In the genomic region with DNA sequence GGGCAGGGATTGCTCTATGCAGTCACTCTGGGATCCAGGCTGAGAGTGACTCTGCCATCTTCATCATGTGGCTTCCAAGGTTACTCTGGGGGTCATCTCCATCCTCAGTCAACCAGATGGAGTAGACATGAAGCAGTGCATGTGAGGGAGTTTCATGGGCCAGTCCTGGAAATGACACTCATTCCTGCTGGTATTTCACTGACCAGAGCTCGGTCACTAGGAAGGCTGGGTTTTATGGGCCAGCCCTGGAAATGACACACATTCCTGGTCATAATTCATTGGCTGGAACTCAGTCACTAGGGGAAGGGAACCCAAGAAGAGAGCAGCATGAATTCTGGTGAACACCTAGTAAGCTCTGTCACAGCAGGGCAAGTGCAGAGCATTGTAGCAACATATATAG, we compare ENCODE assay signal across 25 cellular contexts.
DNase-seq lines count a peak whose midpoint lies in the region; ATAC-seq and TF ChIP-seq lines count a peak whose summit lies in the region.
"Had no signal": no experiment of that assay in that cellular context is flagged by ENCODE, and none has a peak within 500 bp of the region (broad histone marks: within the 10 kb centered on the region; RNA-seq: fewer than 3 reads in every experiment).

No MANE protein-coding gene starts in this region.

- no peak overlapping the region for H3K14ac ChIP-seq in IMR-90 (replicated peaks; ENCODE audit: low read depth, low read length)

- peak overlapping the region; percentile 27 for H2BK5ac ChIP-seq in IMR-90 (ENCODE audit: low read depth, low read length, poor library complexity, severe bottlenecking)

- POLR2A ChIA-PET in IMR-90 (lab: Charles Lee; ENCODE audit: unreplicated experiment) = no interaction called here

- no peaks in the 10 kb centered on the region for H3K9me3 Mint-ChIP-seq in activated naive CD4-positive, alpha-beta T cell treated with anti-CD3 and anti-CD28 coated beads, Interleukin-2, amount 50 U/mL, for 72 hours
- H3K9me3 Mint-ChIP-seq: CD8-positive, alpha-beta T cell; GM23338; H9 had no signal

- H2AK5ac ChIP-seq in IMR-90 (ENCODE audit: low read depth, low read length) = no peak overlapping the region

- H3K4ac ChIP-seq in IMR-90 (ENCODE audit: low read depth, low read length) = no peak overlapping the region

- H3K9me1 ChIP-seq in IMR-90 (ENCODE audit: insufficient read depth, low read length) = peaks cover 3% of the 10 kb centered on the region; the same call in 1 of the 2 replicates

- no peak overlapping the region for H2AK9ac ChIP-seq in IMR-90 (replicated peaks; ENCODE audit: low read depth, low read length, poor library complexity)

- no peak for ATAC-seq in IMR-90 (ENCODE audit: low read depth)
- no peak for ATAC-seq in activated naive CD4-positive, alpha-beta T cell treated with anti-CD3 and anti-CD28 coated beads, Interleukin-2, amount 50 U/mL, for 72 hours
- ATAC-seq: A549; CD8-positive, alpha-beta T cell; GM12878; GM23338; HCT116 had no signal

- no CpG with 5 or more reads among the region's 1 CpG for WGBS in IMR-90 (ENCODE audit: extremely low coverage in 2 of 2, insufficient read length in 1 of 2), 2 experiments
- WGBS in esophagus muscularis mucosa = 100% methylated on average over 1 of the region's 1 CpG

- no peak overlapping the region for H2AFZ ChIP-seq in IMR-90 (replicated peaks; ENCODE audit: low read length, poor library complexity)
- H2AFZ ChIP-seq: GM23338 had no signal

- no peaks in the 10 kb centered on the region for H3K36me3 Mint-ChIP-seq in activated naive CD4-positive, alpha-beta T cell treated with anti-CD3 and anti-CD28 coated beads, Interleukin-2, amount 50 U/mL, for 72 hours
- H3K36me3 Mint-ChIP-seq: CD4-positive, CD25-positive, alpha-beta regulatory T cell; CD8-positive, alpha-beta T cell had no signal

- H3K9me3 ChIP-seq in IMR-90 (ENCODE audit: control insufficient read depth, insufficient read depth, low read length) (no peaks in the 10 kb centered on the region), esophagus muscularis mucosa (no peaks in the 10 kb centered on the region)
- H3K9me3 ChIP-seq: A549, BLaER1, Caco-2 had no signal

- peaks cover 2% of the 10 kb centered on the region for H3K4me1 ChIP-seq in IMR-90 (ENCODE audit: control insufficient read depth, insufficient read depth, low read length)
- H3K4me1 ChIP-seq in esophagus muscularis mucosa = peaks cover 0 to 10% (median 6%) of the 10 kb centered on the region in 4 donors
- H3K4me1 ChIP-seq: Caco-2 had no signal

- no peak overlapping the region for H3K27ac Mint-ChIP-seq in activated naive CD4-positive, alpha-beta T cell treated with anti-CD3 and anti-CD28 coated beads, Interleukin-2, amount 50 U/mL, for 72 hours
- H3K27ac Mint-ChIP-seq: B cell; CD4-positive, CD25-positive, alpha-beta regulatory T cell; CD8-positive, alpha-beta T cell; GM23338; H9 had no signal

- no peak overlapping the region for H4K5ac ChIP-seq in IMR-90 (ENCODE audit: low read depth, low read length)

- no peaks in the 10 kb centered on the region for H3K79me1 ChIP-seq in IMR-90 (ENCODE audit: low read depth in 1 of 2, low read length in 2 of 2)

- H3K4me3 ChIP-seq in IMR-90 (ENCODE audit: insufficient read depth, low read depth, low read length) = no peak overlapping the region
- no peak overlapping the region for H3K4me3 ChIP-seq in fibroblast of mammary gland (ENCODE audit: control insufficient read depth, low read depth, low read length)
- H3K4me3 ChIP-seq in esophagus muscularis mucosa = no peak overlapping the region
- H3K4me3 ChIP-seq: A549, BLaER1, GM12878, GM23338 had no signal

- H3K36me3 ChIP-seq in IMR-90 (ENCODE audit: control insufficient read depth, insufficient read depth, low read length) (peaks cover 3% of the 10 kb centered on the region; the same call in 1 of the 2 replicates), esophagus muscularis mucosa (no peaks in the 10 kb centered on the region)
- H3K36me3 ChIP-seq: BLaER1 had no signal

- TF ChIP-seq RAD21 in IMR-90 (IDR thresholded peaks at IDR 0.05; ENCODE audit: low read length) = no peak

- H2BK20ac ChIP-seq in IMR-90 (ENCODE audit: low read depth, low read length) = no peak overlapping the region

- CTCF ChIA-PET in IMR-90 (lab: Yijun Ruan, JAX) = interaction anchor here (0.6 kb wide), 1 partner anchor 206 kb away, joined by 3 read pairs; no protein-coding TSS in a partner anchor

- H4K8ac ChIP-seq in IMR-90 (ENCODE audit: low read depth in 2 of 2, low read length in 2 of 2) = no peak overlapping the region

- H4K91ac ChIP-seq in IMR-90 (ENCODE audit: insufficient read depth, low read depth, low read length) = no peak overlapping the region

- BruUV-seq in IMR-90 (replicated peaks; lab: Mats Ljungman, UMichigan) = no TSS peak

- no peak for TF ChIP-seq POLR2A in IMR-90 (IDR thresholded peaks at IDR 0.05; ENCODE audit: low read depth, low read length)
- TF ChIP-seq POLR2A in esophagus muscularis mucosa (IDR thresholded peaks at IDR 0.05; ENCODE audit: low read depth) = no peak

- H3K23ac ChIP-seq in IMR-90 (ENCODE audit: low read depth, low read length) = no peak overlapping the region

- no peak overlapping the region for H3K9ac ChIP-seq in IMR-90 (ENCODE audit: low read depth, low read length)
- H3K9ac ChIP-seq: BLaER1 had no signal

- dilution Hi-C loops in IMR-90 (cut with HindIII; ENCODE audit: low sequenced_read_pairs, unreplicated experiment) = no loop called here

- TF ChIP-seq CTCF in IMR-90 (conservative IDR thresholded peaks at IDR 0.05; ENCODE audit: low read depth, low read length) (no peak), fibroblast of mammary gland (conservative IDR thresholded peaks at IDR 0.05; ENCODE audit: control insufficient read depth, insufficient read depth, low read depth, low read length) (no peak), esophagus muscularis mucosa (IDR thresholded peaks at IDR 0.05) (no peak)

- no peak overlapping the region for H2BK120ac ChIP-seq in IMR-90 (ENCODE audit: low read depth, low read length)

- in situ Hi-C loops in IMR-90 (cut with MboI; ENCODE audit: low sequenced_read_pairs) = loop anchor here (25.0 kb wide), 1 partner anchor 437 kb away; no protein-coding TSS in a partner anchor

- intact Hi-C loops in IMR-90 (cut with micrococcal nuclease) (no loop called here), esophagus muscularis mucosa (cut with DNase I) (no loop called here)

- peak; percentile 22 for DNase-seq in EH (ENCODE audit: low read depth)
- DNase-seq in IMR-90 = peak; percentile 18
- peak; percentile 16 for DNase-seq in fibroblast of mammary gland (ENCODE audit: low read depth)
- DNase-seq in left kidney (ENCODE audit: low read depth, low spot score) = peak; percentile 35
- no peak for DNase-seq in activated naive CD4-positive, alpha-beta T cell treated with anti-CD3 and anti-CD28 coated beads, Interleukin-2, amount 50 U/mL, for 72 hours (ENCODE audit: low spot score in 2 of 2)
- no peak for DNase-seq in cerebellar nuclear complex (lab: John Stamatoyannopoulos, UW)
- DNase-seq in esophagus muscularis mucosa (ENCODE audit: extremely low spot score) = no peak
- no peak for DNase-seq in AML-193 (lab: John Stamatoyannopoulos, UW)
- DNase-seq: 8988T; ACHN; Caco-2; CD4-positive, CD25-positive, alpha-beta regulatory T cell; CD8-positive, alpha-beta T cell; DMS153; DND-41; EL; GDM1; H9 had no signal

- no peak overlapping the region for H2BK15ac ChIP-seq in IMR-90 (ENCODE audit: low read depth, low read length)

- no peaks in the 10 kb centered on the region for H4K20me1 ChIP-seq in IMR-90 (ENCODE audit: insufficient read depth, low read length)
- H4K20me1 ChIP-seq: BLaER1 had no signal

- no peak for TF ChIP-seq EP300 in esophagus muscularis mucosa (IDR thresholded peaks at IDR 0.05)

- H3K27ac ChIP-seq in IMR-90 (ENCODE audit: insufficient read depth, low read length) = no peak overlapping the region
- no peak overlapping the region for H3K27ac ChIP-seq in esophagus muscularis mucosa (replicated peaks in 1 of 4)
- H3K27ac ChIP-seq: BLaER1, C4-2B had no signal

- H3K4me2 ChIP-seq in IMR-90 (ENCODE audit: low read depth, low read length) = no peak overlapping the region
- H3K4me2 ChIP-seq: A549, BLaER1, GM23338 had no signal

- H3K27me3 ChIP-seq in IMR-90 (ENCODE audit: control insufficient read depth, insufficient read depth, low read length) = no peaks in the 10 kb centered on the region
- H3K27me3 ChIP-seq in esophagus muscularis mucosa = peaks cover 0 to 10% (median 0%) of the 10 kb centered on the region in 4 donors
- H3K27me3 ChIP-seq: BLaER1 had no signal

- H3K18ac ChIP-seq in IMR-90 (ENCODE audit: low read depth, low read length) = no peak overlapping the region

- no peak overlapping the region for H3K56ac ChIP-seq in IMR-90 (ENCODE audit: extremely low read depth, insufficient read depth, low read length)

TF ChIP-seq in IMR-90, 13 proteins besides CTCF, POLR2A, EP300 and RAD21:
- TF ChIP-seq, protein P1, sequence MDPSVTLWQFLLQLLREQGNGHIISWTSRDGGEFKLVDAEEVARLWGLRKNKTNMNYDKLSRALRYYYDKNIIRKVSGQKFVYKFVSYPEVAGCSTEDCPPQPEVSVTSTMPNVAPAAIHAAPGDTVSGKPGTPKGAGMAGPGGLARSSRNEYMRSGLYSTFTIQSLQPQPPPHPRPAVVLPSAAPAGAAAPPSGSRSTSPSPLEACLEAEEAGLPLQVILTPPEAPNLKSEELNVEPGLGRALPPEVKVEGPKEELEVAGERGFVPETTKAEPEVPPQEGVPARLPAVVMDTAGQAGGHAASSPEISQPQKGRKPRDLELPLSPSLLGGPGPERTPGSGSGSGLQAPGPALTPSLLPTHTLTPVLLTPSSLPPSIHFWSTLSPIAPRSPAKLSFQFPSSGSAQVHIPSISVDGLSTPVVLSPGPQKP (IDR thresholded peaks at IDR 0.05; ENCODE audit: borderline replicate concordance, low read depth, low read length) = no peak
- TF ChIP-seq RFX5 (IDR thresholded peaks at IDR 0.05; ENCODE audit: low read depth, low read length) = no peak

Comparison
In these comparisons a context has a peak if more than half of its experiments do, and no peak if none do; other contexts are left out.
1. DNase-seq: peak in EH (single experiment), IMR-90 (single experiment), fibroblast of mammary gland (single experiment) and left kidney (single experiment); none in activated naive CD4-positive, alpha-beta T cell treated with anti-CD3 and anti-CD28 coated beads, Interleukin-2, amount 50 U/mL, for 72 hours (0 of 2), cerebellar nuclear complex (0 of 2), esophagus muscularis mucosa (single experiment) and AML-193 (0 of 2).